Comparison of ENCODE assay signal across 2 cellular contexts in the genomic region with DNA sequence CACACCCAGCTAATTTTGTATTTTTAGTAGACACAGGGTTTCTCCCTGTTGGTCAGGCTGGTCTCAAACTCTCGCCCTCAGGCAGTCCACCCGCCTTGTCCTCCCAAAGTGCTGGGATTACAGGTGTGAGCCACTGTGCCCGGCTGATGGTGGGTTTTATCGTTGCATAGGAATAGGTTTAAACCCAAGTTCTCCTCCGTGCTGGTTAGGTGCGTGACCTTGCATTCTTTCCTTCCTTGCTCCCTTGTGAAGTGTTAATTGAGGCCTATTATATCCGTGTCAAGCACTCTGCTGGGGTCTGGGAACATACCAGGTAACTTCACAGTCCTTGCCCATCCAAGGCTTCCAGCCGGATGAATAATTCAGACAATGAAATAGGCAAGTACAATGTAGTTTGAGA.
TF ChIP-seq lines count a peak whose summit lies in the region.

No MANE protein-coding gene starts in this region.

TF ChIP-seq in GM23338, 12 proteins besides CTCF, POLR2A, EP300 and RAD21 (continued from another document and continues in another):
- TF ChIP-seq, protein P1, sequence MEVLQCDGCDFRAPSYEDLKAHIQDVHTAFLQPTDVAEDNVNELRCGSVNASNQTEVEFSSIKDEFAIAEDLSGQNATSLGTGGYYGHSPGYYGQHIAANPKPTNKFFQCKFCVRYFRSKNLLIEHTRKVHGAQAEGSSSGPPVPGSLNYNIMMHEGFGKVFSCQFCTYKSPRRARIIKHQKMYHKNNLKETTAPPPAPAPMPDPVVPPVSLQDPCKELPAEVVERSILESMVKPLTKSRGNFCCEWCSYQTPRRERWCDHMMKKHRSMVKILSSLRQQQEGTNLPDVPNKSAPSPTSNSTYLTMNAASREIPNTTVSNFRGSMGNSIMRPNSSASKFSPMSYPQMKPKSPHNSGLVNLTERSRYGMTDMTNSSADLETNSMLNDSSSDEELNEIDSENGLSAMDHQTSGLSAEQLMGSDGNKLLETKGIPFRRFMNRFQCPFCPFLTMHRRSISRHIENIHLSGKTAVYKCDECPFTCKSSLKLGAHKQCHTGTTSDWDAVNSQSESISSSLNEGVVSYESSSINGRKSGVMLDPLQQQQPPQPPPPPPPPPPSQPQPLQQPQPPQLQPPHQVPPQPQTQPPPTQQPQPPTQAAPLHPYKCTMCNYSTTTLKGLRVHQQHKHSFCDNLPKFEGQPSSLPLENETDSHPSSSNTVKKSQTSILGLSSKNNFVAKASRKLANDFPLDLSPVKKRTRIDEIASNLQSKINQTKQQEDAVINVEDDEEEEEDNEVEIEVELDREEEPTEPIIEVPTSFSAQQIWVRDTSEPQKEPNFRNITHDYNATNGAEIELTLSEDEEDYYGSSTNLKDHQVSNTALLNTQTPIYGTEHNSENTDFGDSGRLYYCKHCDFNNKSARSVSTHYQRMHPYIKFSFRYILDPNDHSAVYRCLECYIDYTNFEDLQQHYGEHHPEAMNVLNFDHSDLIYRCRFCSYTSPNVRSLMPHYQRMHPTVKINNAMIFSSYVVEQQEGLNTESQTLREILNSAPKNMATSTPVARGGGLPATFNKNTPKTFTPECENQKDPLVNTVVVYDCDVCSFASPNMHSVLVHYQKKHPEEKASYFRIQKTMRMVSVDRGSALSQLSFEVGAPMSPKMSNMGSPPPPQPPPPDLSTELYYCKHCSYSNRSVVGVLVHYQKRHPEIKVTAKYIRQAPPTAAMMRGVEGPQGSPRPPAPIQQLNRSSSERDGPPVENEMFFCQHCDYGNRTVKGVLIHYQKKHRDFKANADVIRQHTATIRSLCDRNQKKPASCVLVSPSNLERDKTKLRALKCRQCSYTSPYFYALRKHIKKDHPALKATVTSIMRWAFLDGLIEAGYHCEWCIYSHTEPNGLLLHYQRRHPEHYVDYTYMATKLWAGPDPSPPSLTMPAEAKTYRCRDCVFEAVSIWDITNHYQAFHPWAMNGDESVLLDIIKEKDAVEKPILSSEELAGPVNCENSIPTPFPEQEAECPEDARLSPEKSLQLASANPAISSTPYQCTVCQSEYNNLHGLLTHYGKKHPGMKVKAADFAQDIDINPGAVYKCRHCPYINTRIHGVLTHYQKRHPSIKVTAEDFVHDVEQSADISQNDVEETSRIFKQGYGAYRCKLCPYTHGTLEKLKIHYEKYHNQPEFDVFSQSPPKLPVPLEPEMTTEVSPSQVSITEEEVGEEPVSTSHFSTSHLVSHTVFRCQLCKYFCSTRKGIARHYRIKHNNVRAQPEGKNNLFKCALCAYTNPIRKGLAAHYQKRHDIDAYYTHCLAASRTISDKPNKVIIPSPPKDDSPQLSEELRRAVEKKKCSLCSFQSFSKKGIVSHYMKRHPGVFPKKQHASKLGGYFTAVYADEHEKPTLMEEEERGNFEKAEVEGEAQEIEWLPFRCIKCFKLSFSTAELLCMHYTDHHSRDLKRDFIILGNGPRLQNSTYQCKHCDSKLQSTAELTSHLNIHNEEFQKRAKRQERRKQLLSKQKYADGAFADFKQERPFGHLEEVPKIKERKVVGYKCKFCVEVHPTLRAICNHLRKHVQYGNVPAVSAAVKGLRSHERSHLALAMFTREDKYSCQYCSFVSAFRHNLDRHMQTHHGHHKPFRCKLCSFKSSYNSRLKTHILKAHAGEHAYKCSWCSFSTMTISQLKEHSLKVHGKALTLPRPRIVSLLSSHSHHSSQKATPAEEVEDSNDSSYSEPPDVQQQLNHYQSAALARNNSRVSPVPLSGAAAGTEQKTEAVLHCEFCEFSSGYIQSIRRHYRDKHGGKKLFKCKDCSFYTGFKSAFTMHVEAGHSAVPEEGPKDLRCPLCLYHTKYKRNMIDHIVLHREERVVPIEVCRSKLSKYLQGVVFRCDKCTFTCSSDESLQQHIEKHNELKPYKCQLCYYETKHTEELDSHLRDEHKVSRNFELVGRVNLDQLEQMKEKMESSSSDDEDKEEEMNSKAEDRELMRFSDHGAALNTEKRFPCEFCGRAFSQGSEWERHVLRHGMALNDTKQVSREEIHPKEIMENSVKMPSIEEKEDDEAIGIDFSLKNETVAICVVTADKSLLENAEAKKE (CRISPR knock-in tag; IDR thresholded peaks at IDR 0.05) = peak; percentile 26; the same call in 1 of the 2 replicates
- TF ChIP-seq POLR2AphosphoS5 (IDR thresholded peaks at IDR 0.05; ENCODE audit: low read depth) = no peak
- TF ChIP-seq, protein P2, sequence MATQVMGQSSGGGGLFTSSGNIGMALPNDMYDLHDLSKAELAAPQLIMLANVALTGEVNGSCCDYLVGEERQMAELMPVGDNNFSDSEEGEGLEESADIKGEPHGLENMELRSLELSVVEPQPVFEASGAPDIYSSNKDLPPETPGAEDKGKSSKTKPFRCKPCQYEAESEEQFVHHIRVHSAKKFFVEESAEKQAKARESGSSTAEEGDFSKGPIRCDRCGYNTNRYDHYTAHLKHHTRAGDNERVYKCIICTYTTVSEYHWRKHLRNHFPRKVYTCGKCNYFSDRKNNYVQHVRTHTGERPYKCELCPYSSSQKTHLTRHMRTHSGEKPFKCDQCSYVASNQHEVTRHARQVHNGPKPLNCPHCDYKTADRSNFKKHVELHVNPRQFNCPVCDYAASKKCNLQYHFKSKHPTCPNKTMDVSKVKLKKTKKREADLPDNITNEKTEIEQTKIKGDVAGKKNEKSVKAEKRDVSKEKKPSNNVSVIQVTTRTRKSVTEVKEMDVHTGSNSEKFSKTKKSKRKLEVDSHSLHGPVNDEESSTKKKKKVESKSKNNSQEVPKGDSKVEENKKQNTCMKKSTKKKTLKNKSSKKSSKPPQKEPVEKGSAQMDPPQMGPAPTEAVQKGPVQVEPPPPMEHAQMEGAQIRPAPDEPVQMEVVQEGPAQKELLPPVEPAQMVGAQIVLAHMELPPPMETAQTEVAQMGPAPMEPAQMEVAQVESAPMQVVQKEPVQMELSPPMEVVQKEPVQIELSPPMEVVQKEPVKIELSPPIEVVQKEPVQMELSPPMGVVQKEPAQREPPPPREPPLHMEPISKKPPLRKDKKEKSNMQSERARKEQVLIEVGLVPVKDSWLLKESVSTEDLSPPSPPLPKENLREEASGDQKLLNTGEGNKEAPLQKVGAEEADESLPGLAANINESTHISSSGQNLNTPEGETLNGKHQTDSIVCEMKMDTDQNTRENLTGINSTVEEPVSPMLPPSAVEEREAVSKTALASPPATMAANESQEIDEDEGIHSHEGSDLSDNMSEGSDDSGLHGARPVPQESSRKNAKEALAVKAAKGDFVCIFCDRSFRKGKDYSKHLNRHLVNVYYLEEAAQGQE (IDR thresholded peaks at IDR 0.05; ENCODE audit: unreplicated experiment) = no peak
- TF ChIP-seq, protein P3, sequence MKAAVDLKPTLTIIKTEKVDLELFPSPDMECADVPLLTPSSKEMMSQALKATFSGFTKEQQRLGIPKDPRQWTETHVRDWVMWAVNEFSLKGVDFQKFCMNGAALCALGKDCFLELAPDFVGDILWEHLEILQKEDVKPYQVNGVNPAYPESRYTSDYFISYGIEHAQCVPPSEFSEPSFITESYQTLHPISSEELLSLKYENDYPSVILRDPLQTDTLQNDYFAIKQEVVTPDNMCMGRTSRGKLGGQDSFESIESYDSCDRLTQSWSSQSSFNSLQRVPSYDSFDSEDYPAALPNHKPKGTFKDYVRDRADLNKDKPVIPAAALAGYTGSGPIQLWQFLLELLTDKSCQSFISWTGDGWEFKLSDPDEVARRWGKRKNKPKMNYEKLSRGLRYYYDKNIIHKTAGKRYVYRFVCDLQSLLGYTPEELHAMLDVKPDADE (IDR thresholded peaks at IDR 0.05) = no peak
- TF ChIP-seq CREB1 (CRISPR knock-in tag; IDR thresholded peaks at IDR 0.05; ENCODE audit: low read depth) = no peak
- no peak for TF ChIP-seq ZNF331 (CRISPR knock-in tag; IDR thresholded peaks at IDR 0.05; ENCODE audit: low read depth)
- TF ChIP-seq NANOG (IDR thresholded peaks at IDR 0.05; ENCODE audit: borderline replicate concordance) = peak; percentile 29; the same call in 1 of the 2 replicates
- TF ChIP-seq EZH2phosphoT487 (IDR thresholded peaks at IDR 0.05; ENCODE audit: unreplicated experiment) = no peak
- TF ChIP-seq JUNB (IDR thresholded peaks at IDR 0.05; ENCODE audit: unreplicated experiment) = no peak

TF ChIP-seq in H1, 55 proteins besides CTCF, POLR2A, EP300 and RAD21 (continued from another document):
- TF ChIP-seq, protein P4, sequence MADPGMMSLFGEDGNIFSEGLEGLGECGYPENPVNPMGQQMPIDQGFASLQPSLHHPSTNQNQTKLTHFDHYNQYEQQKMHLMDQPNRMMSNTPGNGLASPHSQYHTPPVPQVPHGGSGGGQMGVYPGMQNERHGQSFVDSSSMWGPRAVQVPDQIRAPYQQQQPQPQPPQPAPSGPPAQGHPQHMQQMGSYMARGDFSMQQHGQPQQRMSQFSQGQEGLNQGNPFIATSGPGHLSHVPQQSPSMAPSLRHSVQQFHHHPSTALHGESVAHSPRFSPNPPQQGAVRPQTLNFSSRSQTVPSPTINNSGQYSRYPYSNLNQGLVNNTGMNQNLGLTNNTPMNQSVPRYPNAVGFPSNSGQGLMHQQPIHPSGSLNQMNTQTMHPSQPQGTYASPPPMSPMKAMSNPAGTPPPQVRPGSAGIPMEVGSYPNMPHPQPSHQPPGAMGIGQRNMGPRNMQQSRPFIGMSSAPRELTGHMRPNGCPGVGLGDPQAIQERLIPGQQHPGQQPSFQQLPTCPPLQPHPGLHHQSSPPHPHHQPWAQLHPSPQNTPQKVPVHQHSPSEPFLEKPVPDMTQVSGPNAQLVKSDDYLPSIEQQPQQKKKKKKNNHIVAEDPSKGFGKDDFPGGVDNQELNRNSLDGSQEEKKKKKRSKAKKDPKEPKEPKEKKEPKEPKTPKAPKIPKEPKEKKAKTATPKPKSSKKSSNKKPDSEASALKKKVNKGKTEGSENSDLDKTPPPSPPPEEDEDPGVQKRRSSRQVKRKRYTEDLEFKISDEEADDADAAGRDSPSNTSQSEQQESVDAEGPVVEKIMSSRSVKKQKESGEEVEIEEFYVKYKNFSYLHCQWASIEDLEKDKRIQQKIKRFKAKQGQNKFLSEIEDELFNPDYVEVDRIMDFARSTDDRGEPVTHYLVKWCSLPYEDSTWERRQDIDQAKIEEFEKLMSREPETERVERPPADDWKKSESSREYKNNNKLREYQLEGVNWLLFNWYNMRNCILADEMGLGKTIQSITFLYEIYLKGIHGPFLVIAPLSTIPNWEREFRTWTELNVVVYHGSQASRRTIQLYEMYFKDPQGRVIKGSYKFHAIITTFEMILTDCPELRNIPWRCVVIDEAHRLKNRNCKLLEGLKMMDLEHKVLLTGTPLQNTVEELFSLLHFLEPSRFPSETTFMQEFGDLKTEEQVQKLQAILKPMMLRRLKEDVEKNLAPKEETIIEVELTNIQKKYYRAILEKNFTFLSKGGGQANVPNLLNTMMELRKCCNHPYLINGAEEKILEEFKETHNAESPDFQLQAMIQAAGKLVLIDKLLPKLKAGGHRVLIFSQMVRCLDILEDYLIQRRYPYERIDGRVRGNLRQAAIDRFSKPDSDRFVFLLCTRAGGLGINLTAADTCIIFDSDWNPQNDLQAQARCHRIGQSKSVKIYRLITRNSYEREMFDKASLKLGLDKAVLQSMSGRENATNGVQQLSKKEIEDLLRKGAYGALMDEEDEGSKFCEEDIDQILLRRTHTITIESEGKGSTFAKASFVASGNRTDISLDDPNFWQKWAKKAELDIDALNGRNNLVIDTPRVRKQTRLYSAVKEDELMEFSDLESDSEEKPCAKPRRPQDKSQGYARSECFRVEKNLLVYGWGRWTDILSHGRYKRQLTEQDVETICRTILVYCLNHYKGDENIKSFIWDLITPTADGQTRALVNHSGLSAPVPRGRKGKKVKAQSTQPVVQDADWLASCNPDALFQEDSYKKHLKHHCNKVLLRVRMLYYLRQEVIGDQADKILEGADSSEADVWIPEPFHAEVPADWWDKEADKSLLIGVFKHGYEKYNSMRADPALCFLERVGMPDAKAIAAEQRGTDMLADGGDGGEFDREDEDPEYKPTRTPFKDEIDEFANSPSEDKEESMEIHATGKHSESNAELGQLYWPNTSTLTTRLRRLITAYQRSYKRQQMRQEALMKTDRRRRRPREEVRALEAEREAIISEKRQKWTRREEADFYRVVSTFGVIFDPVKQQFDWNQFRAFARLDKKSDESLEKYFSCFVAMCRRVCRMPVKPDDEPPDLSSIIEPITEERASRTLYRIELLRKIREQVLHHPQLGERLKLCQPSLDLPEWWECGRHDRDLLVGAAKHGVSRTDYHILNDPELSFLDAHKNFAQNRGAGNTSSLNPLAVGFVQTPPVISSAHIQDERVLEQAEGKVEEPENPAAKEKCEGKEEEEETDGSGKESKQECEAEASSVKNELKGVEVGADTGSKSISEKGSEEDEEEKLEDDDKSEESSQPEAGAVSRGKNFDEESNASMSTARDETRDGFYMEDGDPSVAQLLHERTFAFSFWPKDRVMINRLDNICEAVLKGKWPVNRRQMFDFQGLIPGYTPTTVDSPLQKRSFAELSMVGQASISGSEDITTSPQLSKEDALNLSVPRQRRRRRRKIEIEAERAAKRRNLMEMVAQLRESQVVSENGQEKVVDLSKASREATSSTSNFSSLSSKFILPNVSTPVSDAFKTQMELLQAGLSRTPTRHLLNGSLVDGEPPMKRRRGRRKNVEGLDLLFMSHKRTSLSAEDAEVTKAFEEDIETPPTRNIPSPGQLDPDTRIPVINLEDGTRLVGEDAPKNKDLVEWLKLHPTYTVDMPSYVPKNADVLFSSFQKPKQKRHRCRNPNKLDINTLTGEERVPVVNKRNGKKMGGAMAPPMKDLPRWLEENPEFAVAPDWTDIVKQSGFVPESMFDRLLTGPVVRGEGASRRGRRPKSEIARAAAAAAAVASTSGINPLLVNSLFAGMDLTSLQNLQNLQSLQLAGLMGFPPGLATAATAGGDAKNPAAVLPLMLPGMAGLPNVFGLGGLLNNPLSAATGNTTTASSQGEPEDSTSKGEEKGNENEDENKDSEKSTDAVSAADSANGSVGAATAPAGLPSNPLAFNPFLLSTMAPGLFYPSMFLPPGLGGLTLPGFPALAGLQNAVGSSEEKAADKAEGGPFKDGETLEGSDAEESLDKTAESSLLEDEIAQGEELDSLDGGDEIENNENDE (IDR thresholded peaks at IDR 0.05; ENCODE audit: insufficient replicate concordance, low read length) = no peak
- TF ChIP-seq FOSL1 (IDR thresholded peaks at IDR 0.05; ENCODE audit: insufficient read depth, low read depth, low read length) (no peak), NANOG (IDR thresholded peaks at IDR 0.05; ENCODE audit: insufficient read depth, low read depth, low read length, poor library complexity, severe bottlenecking) (peak; percentile 75), RFX5 (IDR thresholded peaks at IDR 0.05; ENCODE audit: borderline replicate concordance, low read depth, low read length) (no peak), TEAD4 (IDR thresholded peaks at IDR 0.05; ENCODE audit: low read depth, low read length) (peak; percentile 61), ASH2L (IDR thresholded peaks at IDR 0.05; ENCODE audit: low read length) (no peak), TCF12 (IDR thresholded peaks at IDR 0.05; ENCODE audit: low read depth, low read length) (no peak), ZNF274 (IDR thresholded peaks at IDR 0.05; ENCODE audit: borderline replicate concordance, extremely low read depth, low read length) (no peak), POLR2AphosphoS5 (IDR thresholded peaks at IDR 0.05; ENCODE audit: low read depth, low read length) (no peak), KDM4A (IDR thresholded peaks at IDR 0.05; ENCODE audit: low read depth, low read length, severe bottlenecking) (no peak)
- TF ChIP-seq, protein P5, sequence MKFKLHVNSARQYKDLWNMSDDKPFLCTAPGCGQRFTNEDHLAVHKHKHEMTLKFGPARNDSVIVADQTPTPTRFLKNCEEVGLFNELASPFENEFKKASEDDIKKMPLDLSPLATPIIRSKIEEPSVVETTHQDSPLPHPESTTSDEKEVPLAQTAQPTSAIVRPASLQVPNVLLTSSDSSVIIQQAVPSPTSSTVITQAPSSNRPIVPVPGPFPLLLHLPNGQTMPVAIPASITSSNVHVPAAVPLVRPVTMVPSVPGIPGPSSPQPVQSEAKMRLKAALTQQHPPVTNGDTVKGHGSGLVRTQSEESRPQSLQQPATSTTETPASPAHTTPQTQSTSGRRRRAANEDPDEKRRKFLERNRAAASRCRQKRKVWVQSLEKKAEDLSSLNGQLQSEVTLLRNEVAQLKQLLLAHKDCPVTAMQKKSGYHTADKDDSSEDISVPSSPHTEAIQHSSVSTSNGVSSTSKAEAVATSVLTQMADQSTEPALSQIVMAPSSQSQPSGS (IDR thresholded peaks at IDR 0.05; ENCODE audit: low read length) = no peak
